In the genomic region with DNA sequence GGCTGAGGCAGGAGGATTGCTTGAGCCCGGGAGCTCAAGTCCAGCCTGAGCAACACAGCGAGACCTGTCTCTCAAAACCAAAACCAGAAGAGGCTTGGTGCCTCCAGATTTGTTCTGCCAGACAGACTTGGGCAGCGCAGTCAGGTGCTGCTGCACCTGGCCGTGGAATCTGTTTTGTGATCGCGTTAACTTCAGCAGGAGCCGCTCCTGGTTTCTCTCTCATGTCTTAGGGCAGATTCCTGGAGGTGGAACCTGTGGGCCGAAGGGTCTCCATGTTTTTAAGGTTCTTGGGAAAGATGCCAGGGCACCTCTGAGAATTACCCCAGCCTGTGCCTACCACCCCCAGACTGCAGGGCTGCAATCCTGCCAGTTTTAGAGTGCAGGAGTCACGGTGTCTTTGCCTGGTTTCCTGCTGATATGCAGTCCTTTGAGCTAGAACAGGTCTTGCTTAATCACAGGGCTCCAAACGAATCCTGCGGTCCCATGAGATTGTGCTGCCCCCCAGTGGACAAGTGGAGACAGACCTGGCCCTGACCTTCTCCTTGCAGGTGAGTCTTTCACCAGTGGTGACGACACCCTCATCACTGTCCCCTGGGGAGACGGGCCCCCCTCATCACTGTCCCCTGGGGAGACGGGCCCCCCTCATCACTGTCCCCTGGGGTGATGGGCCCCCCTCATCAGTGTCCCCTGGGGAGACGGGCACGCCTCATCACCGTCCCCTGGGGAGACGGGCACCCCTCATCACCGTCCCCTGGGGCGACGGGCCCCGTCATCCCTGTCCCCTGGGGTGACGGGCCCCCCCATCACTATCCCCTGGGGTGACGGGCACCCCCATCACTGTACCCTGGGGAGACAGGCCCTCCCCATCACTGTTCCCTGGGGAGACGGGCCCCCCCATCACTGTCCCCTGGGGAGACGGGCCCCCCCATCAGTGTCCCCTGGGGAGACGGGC, we compare ENCODE assay signal across 1 cellular context.
A peak's percentile ranks its signal among the peaks of the same experiment; 100 is the strongest.
TF ChIP-seq lines count a peak whose summit lies in the region.

No MANE protein-coding gene starts in this region.

TF ChIP-seq in HepG2, 621 proteins besides CTCF, POLR2A, EP300 and RAD21 (continued from another document and continues in another):
- TF ChIP-seq, protein P1, sequence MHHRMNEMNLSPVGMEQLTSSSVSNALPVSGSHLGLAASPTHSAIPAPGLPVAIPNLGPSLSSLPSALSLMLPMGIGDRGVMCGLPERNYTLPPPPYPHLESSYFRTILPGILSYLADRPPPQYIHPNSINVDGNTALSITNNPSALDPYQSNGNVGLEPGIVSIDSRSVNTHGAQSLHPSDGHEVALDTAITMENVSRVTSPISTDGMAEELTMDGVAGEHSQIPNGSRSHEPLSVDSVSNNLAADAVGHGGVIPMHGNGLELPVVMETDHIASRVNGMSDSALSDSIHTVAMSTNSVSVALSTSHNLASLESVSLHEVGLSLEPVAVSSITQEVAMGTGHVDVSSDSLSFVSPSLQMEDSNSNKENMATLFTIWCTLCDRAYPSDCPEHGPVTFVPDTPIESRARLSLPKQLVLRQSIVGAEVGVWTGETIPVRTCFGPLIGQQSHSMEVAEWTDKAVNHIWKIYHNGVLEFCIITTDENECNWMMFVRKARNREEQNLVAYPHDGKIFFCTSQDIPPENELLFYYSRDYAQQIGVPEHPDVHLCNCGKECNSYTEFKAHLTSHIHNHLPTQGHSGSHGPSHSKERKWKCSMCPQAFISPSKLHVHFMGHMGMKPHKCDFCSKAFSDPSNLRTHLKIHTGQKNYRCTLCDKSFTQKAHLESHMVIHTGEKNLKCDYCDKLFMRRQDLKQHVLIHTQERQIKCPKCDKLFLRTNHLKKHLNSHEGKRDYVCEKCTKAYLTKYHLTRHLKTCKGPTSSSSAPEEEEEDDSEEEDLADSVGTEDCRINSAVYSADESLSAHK (CRISPR knock-in tag; IDR thresholded peaks at IDR 0.05; ENCODE audit: borderline replicate concordance): no peak
- TF ChIP-seq, protein P2, sequence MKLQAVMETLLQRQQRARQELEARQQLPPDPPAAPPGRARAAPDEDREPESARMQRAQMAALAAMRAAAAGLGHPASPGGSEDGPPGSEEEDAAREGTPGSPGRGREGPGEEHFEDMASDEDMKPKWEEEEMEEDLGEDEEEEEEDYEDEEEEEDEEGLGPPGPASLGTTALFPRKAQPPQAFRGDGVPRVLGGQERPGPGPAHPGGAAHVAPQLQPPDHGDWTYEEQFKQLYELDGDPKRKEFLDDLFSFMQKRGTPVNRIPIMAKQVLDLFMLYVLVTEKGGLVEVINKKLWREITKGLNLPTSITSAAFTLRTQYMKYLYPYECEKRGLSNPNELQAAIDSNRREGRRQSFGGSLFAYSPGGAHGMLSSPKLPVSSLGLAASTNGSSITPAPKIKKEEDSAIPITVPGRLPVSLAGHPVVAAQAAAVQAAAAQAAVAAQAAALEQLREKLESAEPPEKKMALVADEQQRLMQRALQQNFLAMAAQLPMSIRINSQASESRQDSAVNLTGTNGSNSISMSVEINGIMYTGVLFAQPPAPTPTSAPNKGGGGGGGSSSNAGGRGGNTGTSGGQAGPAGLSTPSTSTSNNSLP (IDR thresholded peaks at IDR 0.05; ENCODE audit: low read depth, low read length): no peak
- TF ChIP-seq MIER2 (CRISPR knock-in tag; IDR thresholded peaks at IDR 0.05): no peak
- TF ChIP-seq, protein P3, sequence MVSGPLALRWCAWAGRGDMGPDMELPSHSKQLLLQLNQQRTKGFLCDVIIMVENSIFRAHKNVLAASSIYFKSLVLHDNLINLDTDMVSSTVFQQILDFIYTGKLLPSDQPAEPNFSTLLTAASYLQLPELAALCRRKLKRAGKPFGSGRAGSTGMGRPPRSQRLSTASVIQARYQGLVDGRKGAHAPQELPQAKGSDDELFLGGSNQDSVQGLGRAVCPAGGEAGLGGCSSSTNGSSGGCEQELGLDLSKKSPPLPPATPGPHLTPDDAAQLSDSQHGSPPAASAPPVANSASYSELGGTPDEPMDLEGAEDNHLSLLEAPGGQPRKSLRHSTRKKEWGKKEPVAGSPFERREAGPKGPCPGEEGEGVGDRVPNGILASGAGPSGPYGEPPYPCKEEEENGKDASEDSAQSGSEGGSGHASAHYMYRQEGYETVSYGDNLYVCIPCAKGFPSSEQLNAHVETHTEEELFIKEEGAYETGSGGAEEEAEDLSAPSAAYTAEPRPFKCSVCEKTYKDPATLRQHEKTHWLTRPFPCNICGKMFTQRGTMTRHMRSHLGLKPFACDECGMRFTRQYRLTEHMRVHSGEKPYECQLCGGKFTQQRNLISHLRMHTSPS (CRISPR knock-in tag; IDR thresholded peaks at IDR 0.05; ENCODE audit: low read depth): no peak; the same call in 1 of the 2 replicates
- TF ChIP-seq JUNB (CRISPR knock-in tag; IDR thresholded peaks at IDR 0.05; ENCODE audit: borderline replicate concordance): no peak
- TF ChIP-seq PHB2 (IDR thresholded peaks at IDR 0.05; ENCODE audit: partially characterized antibody): no peak
- TF ChIP-seq FOXJ3 (CRISPR knock-in tag; IDR thresholded peaks at IDR 0.05; ENCODE audit: borderline replicate concordance): no peak
- TF ChIP-seq HDAC6 (IDR thresholded peaks at IDR 0.05; ENCODE audit: low read depth, low read length): no peak
- peak; percentile 96 for TF ChIP-seq STAG1 (CRISPR knock-in tag; IDR thresholded peaks at IDR 0.05)
- TF ChIP-seq ZNF577 (CRISPR knock-in tag; IDR thresholded peaks at IDR 0.05; ENCODE audit: borderline replicate concordance, low read depth): no peak
- TF ChIP-seq ZBTB20 (CRISPR knock-in tag; IDR thresholded peaks at IDR 0.05; ENCODE audit: borderline replicate concordance, low read depth): no peak
- no peak for TF ChIP-seq NR2C2 (CRISPR knock-in tag; IDR thresholded peaks at IDR 0.05; ENCODE audit: borderline replicate concordance)
- TF ChIP-seq GTF3A (CRISPR knock-in tag; conservative IDR thresholded peaks at IDR 0.05): no peak
- no peak for TF ChIP-seq LCORL (IDR thresholded peaks at IDR 0.05)
- TF ChIP-seq LCORL (CRISPR knock-in tag; IDR thresholded peaks at IDR 0.05): no peak; the same call in 1 of the 2 replicates
- TF ChIP-seq, protein P4, sequence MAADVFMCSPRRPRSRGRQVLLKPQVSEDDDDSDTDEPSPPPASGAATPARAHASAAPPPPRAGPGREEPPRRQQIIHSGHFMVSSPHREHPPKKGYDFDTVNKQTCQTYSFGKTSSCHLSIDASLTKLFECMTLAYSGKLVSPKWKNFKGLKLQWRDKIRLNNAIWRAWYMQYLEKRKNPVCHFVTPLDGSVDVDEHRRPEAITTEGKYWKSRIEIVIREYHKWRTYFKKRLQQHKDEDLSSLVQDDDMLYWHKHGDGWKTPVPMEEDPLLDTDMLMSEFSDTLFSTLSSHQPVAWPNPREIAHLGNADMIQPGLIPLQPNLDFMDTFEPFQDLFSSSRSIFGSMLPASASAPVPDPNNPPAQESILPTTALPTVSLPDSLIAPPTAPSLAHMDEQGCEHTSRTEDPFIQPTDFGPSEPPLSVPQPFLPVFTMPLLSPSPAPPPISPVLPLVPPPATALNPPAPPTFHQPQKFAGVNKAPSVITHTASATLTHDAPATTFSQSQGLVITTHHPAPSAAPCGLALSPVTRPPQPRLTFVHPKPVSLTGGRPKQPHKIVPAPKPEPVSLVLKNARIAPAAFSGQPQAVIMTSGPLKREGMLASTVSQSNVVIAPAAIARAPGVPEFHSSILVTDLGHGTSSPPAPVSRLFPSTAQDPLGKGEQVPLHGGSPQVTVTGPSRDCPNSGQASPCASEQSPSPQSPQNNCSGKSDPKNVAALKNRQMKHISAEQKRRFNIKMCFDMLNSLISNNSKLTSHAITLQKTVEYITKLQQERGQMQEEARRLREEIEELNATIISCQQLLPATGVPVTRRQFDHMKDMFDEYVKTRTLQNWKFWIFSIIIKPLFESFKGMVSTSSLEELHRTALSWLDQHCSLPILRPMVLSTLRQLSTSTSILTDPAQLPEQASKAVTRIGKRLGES (CRISPR knock-in tag; IDR thresholded peaks at IDR 0.05; ENCODE audit: borderline replicate concordance): no peak
- no peak for TF ChIP-seq ZSCAN22 (CRISPR knock-in tag; IDR thresholded peaks at IDR 0.05)
- no peak for TF ChIP-seq ZNF556 (CRISPR knock-in tag; IDR thresholded peaks at IDR 0.05; ENCODE audit: borderline replicate concordance)
- TF ChIP-seq FOSL2 (CRISPR knock-in tag; IDR thresholded peaks at IDR 0.05): peak; percentile 54; the same call in 1 of the 2 replicates
- TF ChIP-seq CEBPB (IDR thresholded peaks at IDR 0.05; ENCODE audit: borderline replicate concordance, low read depth, low read length): peak; percentile 98
- TF ChIP-seq MTA3 (CRISPR knock-in tag; IDR thresholded peaks at IDR 0.05): no peak
- no peak for TF ChIP-seq ZNF672 (CRISPR knock-in tag; IDR thresholded peaks at IDR 0.05)
- TF ChIP-seq CEBPG (CRISPR knock-in tag; IDR thresholded peaks at IDR 0.05): peak; percentile 99
- no peak for TF ChIP-seq ZNF792 (CRISPR knock-in tag; IDR thresholded peaks at IDR 0.05)
- no peak for TF ChIP-seq HNRNPLL (IDR thresholded peaks at IDR 0.05; ENCODE audit: low read depth, low read length, poor library complexity, severe bottlenecking)
- TF ChIP-seq ZNF260 (CRISPR knock-in tag; IDR thresholded peaks at IDR 0.05; ENCODE audit: borderline replicate concordance, low read depth): no peak
- TF ChIP-seq ZNF3 (CRISPR knock-in tag; IDR thresholded peaks at IDR 0.05): no peak
- 0 out of 2 replicates have a peak, but pooled peaks have one; percentile 34 for TF ChIP-seq SP4 (CRISPR knock-in tag; IDR thresholded peaks at IDR 0.05)
- TF ChIP-seq, protein P5, sequence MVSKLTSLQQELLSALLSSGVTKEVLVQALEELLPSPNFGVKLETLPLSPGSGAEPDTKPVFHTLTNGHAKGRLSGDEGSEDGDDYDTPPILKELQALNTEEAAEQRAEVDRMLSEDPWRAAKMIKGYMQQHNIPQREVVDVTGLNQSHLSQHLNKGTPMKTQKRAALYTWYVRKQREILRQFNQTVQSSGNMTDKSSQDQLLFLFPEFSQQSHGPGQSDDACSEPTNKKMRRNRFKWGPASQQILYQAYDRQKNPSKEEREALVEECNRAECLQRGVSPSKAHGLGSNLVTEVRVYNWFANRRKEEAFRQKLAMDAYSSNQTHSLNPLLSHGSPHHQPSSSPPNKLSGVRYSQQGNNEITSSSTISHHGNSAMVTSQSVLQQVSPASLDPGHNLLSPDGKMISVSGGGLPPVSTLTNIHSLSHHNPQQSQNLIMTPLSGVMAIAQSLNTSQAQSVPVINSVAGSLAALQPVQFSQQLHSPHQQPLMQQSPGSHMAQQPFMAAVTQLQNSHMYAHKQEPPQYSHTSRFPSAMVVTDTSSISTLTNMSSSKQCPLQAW (CRISPR knock-in tag; IDR thresholded peaks at IDR 0.05): no peak
- no peak for TF ChIP-seq MBNL3 (CRISPR knock-in tag; conservative IDR thresholded peaks at IDR 0.05)
- TF ChIP-seq, protein P6, sequence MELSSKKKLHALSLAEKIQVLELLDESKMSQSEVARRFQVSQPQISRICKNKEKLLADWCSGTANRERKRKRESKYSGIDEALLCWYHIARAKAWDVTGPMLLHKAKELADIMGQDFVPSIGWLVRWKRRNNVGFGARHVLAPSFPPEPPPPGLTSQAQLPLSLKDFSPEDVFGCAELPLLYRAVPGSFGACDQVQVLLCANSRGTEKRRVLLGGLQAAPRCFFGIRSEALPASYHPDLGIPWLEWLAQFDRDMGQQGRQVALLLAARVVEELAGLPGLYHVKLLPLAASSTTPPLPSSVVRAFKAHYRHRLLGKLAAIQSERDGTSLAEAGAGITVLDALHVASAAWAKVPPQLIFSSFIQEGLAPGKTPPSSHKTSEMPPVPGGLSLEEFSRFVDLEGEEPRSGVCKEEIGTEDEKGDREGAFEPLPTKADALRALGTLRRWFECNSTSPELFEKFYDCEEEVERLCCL (CRISPR knock-in tag; IDR thresholded peaks at IDR 0.05; ENCODE audit: borderline replicate concordance): no peak
- no peak for TF ChIP-seq ZNF468 (CRISPR knock-in tag; IDR thresholded peaks at IDR 0.05)
- TF ChIP-seq, protein P7, sequence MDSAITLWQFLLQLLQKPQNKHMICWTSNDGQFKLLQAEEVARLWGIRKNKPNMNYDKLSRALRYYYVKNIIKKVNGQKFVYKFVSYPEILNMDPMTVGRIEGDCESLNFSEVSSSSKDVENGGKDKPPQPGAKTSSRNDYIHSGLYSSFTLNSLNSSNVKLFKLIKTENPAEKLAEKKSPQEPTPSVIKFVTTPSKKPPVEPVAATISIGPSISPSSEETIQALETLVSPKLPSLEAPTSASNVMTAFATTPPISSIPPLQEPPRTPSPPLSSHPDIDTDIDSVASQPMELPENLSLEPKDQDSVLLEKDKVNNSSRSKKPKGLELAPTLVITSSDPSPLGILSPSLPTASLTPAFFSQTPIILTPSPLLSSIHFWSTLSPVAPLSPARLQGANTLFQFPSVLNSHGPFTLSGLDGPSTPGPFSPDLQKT (CRISPR knock-in tag; IDR thresholded peaks at IDR 0.05; ENCODE audit: borderline replicate concordance): no peak
- no peak for TF ChIP-seq ZFP36 (IDR thresholded peaks at IDR 0.05; ENCODE audit: borderline replicate concordance, low read depth, low read length, partially characterized antibody)
- TF ChIP-seq SIX4 (CRISPR knock-in tag; IDR thresholded peaks at IDR 0.05): no peak
- TF ChIP-seq ZFP41 (CRISPR knock-in tag; IDR thresholded peaks at IDR 0.05; ENCODE audit: borderline replicate concordance): no peak
- TF ChIP-seq RARA (CRISPR knock-in tag; IDR thresholded peaks at IDR 0.05): 0 out of 2 replicates have a peak, but pooled peaks have one; percentile 17
- TF ChIP-seq YEATS2 (CRISPR knock-in tag; IDR thresholded peaks at IDR 0.05; ENCODE audit: borderline replicate concordance): 0 out of 2 replicates have a peak, but pooled peaks have one; percentile 24
- TF ChIP-seq CHD4 (IDR thresholded peaks at IDR 0.05; ENCODE audit: borderline replicate concordance, low read length): no peak
- TF ChIP-seq AKAP8 (CRISPR knock-in tag; IDR thresholded peaks at IDR 0.05): no peak
- 0 out of 2 replicates have a peak, but pooled peaks have one; percentile 49 for TF ChIP-seq TSC22D2 (CRISPR knock-in tag; IDR thresholded peaks at IDR 0.05; ENCODE audit: borderline replicate concordance)
- no peak for TF ChIP-seq ZNF530 (CRISPR knock-in tag; IDR thresholded peaks at IDR 0.05; ENCODE audit: low read depth)
- TF ChIP-seq, protein P8, sequence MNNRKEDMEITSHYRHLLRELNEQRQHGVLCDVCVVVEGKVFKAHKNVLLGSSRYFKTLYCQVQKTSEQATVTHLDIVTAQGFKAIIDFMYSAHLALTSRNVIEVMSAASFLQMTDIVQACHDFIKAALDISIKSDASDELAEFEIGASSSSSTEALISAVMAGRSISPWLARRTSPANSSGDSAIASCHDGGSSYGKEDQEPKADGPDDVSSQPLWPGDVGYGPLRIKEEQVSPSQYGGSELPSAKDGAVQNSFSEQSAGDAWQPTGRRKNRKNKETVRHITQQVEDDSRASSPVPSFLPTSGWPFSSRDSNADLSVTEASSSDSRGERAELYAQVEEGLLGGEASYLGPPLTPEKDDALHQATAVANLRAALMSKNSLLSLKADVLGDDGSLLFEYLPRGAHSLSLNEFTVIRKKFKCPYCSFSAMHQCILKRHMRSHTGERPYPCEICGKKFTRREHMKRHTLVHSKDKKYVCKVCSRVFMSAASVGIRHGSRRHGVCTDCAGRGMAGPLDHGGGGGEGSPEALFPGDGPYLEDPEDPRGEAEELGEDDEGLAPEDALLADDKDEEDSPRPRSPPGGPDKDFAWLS (CRISPR knock-in tag; IDR thresholded peaks at IDR 0.05; ENCODE audit: borderline replicate concordance): no peak
- TF ChIP-seq PRPF4 (IDR thresholded peaks at IDR 0.05; ENCODE audit: low read depth, low read length, poor library complexity, severe bottlenecking): no peak
- no peak for TF ChIP-seq ZNF10 (CRISPR knock-in tag; IDR thresholded peaks at IDR 0.05; ENCODE audit: borderline replicate concordance, low read depth)
- no peak for TF ChIP-seq ZNF34 (CRISPR knock-in tag; IDR thresholded peaks at IDR 0.05; ENCODE audit: borderline replicate concordance)
- TF ChIP-seq ZEB1 (IDR thresholded peaks at IDR 0.05; ENCODE audit: insufficient replicate concordance, low read depth): no peak
- peak; percentile 58; the same call in 1 of the 2 replicates for TF ChIP-seq TARDBP (CRISPR knock-in tag; IDR thresholded peaks at IDR 0.05)
- no peak for TF ChIP-seq ZNF253 (CRISPR knock-in tag; IDR thresholded peaks at IDR 0.05; ENCODE audit: borderline replicate concordance)
- TF ChIP-seq ATF7 (IDR thresholded peaks at IDR 0.05): no peak
- no peak for TF ChIP-seq ATF7 (CRISPR knock-in tag; IDR thresholded peaks at IDR 0.05)
